In the genomic region with DNA sequence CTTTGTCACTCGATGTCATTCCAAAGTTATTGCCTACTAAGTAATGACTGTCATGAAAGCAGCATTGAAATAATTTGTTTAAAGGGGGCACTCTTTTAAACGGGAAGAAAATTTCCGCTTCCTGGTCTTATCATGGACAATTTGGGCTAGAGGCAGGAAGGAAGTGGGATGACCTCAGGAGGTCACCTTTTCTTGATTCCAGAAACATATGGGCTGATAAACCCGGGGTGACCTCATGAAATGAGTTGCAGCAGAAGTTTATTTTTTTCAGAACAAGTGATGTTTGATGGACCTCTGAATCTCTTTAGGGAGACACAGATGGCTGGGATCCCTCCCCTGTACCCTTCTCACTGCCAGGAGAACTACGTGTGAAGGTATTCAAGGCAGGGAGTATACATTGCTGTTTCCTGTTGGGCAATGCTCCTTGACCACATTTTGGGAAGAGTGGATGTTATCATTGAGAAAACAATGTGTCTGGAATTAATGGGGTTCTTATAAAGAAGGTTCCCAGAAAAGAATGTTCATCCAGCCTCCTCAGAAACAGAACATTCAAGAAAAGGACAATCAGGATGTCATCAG, we compare ENCODE assay signal across 1 cellular context.
TF ChIP-seq lines count a peak whose summit lies in the region.

No MANE protein-coding gene starts in this region.

TF ChIP-seq in SK-N-SH, 30 proteins besides CTCF, POLR2A, EP300 and RAD21 (continued from another document):
- TF ChIP-seq, protein P1, sequence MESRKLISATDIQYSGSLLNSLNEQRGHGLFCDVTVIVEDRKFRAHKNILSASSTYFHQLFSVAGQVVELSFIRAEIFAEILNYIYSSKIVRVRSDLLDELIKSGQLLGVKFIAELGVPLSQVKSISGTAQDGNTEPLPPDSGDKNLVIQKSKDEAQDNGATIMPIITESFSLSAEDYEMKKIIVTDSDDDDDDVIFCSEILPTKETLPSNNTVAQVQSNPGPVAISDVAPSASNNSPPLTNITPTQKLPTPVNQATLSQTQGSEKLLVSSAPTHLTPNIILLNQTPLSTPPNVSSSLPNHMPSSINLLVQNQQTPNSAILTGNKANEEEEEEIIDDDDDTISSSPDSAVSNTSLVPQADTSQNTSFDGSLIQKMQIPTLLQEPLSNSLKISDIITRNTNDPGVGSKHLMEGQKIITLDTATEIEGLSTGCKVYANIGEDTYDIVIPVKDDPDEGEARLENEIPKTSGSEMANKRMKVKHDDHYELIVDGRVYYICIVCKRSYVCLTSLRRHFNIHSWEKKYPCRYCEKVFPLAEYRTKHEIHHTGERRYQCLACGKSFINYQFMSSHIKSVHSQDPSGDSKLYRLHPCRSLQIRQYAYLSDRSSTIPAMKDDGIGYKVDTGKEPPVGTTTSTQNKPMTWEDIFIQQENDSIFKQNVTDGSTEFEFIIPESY (IDR thresholded peaks at IDR 0.05; ENCODE audit: borderline replicate concordance, low read depth) = no peak
- TF ChIP-seq, protein P2, sequence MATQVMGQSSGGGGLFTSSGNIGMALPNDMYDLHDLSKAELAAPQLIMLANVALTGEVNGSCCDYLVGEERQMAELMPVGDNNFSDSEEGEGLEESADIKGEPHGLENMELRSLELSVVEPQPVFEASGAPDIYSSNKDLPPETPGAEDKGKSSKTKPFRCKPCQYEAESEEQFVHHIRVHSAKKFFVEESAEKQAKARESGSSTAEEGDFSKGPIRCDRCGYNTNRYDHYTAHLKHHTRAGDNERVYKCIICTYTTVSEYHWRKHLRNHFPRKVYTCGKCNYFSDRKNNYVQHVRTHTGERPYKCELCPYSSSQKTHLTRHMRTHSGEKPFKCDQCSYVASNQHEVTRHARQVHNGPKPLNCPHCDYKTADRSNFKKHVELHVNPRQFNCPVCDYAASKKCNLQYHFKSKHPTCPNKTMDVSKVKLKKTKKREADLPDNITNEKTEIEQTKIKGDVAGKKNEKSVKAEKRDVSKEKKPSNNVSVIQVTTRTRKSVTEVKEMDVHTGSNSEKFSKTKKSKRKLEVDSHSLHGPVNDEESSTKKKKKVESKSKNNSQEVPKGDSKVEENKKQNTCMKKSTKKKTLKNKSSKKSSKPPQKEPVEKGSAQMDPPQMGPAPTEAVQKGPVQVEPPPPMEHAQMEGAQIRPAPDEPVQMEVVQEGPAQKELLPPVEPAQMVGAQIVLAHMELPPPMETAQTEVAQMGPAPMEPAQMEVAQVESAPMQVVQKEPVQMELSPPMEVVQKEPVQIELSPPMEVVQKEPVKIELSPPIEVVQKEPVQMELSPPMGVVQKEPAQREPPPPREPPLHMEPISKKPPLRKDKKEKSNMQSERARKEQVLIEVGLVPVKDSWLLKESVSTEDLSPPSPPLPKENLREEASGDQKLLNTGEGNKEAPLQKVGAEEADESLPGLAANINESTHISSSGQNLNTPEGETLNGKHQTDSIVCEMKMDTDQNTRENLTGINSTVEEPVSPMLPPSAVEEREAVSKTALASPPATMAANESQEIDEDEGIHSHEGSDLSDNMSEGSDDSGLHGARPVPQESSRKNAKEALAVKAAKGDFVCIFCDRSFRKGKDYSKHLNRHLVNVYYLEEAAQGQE (IDR thresholded peaks at IDR 0.05; ENCODE audit: low read depth, low read length) = no peak
- TF ChIP-seq RFX5 (IDR thresholded peaks at IDR 0.05; ENCODE audit: low read length) = no peak
